9 cellular contexts compared by ENCODE assay signal in genomic region chr2:191171708-191172355, GRCh38. TPM values are rescaled to one million over a fixed set of nuclear protein-coding genes. Genes with fewer than 3 reads are reported as not detected.
DNase-seq lines count a peak whose midpoint lies in the region; ATAC-seq, FAIRE-seq and TF ChIP-seq lines count a peak whose summit lies in the region.
"Had no signal": no experiment of that assay in that cellular context is flagged by ENCODE, and none has a peak within 500 bp of the region (broad histone marks: within the 10 kb centered on the region; RNA-seq: fewer than 3 reads in every experiment).

No MANE protein-coding gene starts in this region.

- BruUV-seq in endothelial cell of umbilical vein (replicated peaks; lab: Mats Ljungman, UMichigan): no TSS peak

- no peaks in the 10 kb centered on the region for H3K36me3 ChIP-seq in endothelial cell of umbilical vein (ENCODE audit: control insufficient read depth in 2 of 2, extremely low read depth in 1 of 2, insufficient read depth in 2 of 2, low read length in 2 of 2)
- H3K36me3 ChIP-seq in sigmoid colon: no peaks in the 10 kb centered on the region

- TF ChIP-seq POLR2A in endothelial cell of umbilical vein (IDR thresholded peaks at IDR 0.05; ENCODE audit: low read depth, low read length) (no peak), sigmoid colon (IDR thresholded peaks at IDR 0.05) (no peak)

- H3K27ac ChIP-seq in endothelial cell of umbilical vein (ENCODE audit: insufficient read depth, low read depth, low read length): no peak overlapping the region
- peak overlapping the region in 1 of 4 donors; percentile 27 for H3K27ac ChIP-seq in sigmoid colon

- CTCF ChIA-PET in endothelial cell of umbilical vein (lab: Charles Lee): interaction anchor here (0.7 to 3.7 kb wide), 8 partner anchors 9 to 443 kb away, joined by 3 to 20 read pairs (median 6); no protein-coding TSS in a partner anchor

- H3K4me2 ChIP-seq in endothelial cell of umbilical vein (ENCODE audit: insufficient read depth, low read length): no peak overlapping the region

- intact Hi-C loops in endothelial cell of umbilical vein (cut with micrococcal nuclease): no loop called here
- intact Hi-C loops in sigmoid colon (cut with DNase I): no loop called here

- FAIRE-seq in endothelial cell of umbilical vein (lab: Jason Lieb, UNC): peak; percentile 72

- ATAC-seq in GM18519 (IDR thresholded peaks at IDR 0.05; ENCODE audit: low FRiP score, unreplicated experiment) (no peak), HG03025 (IDR thresholded peaks at IDR 0.05; ENCODE audit: low FRiP score, unreplicated experiment) (no peak)

- no peak overlapping the region for H2AFZ ChIP-seq in endothelial cell of umbilical vein (ENCODE audit: low read depth, low read length)

- H3K9me3 ChIP-seq in endothelial cell of umbilical vein (replicated peaks; ENCODE audit: control insufficient read depth, insufficient read depth, low read length): no peaks in the 10 kb centered on the region
- no peaks in the 10 kb centered on the region for H3K9me3 ChIP-seq in sigmoid colon

- H3K27me3 ChIP-seq in endothelial cell of umbilical vein (ENCODE audit: control insufficient read depth in 2 of 2, insufficient read depth in 2 of 2, low read length in 2 of 2) (no peaks in the 10 kb centered on the region), sigmoid colon (no peaks in the 10 kb centered on the region)

- no peaks in the 10 kb centered on the region for H3K79me2 ChIP-seq in endothelial cell of umbilical vein (ENCODE audit: control insufficient read depth, insufficient read depth, low read length)

- H3K4me1 ChIP-seq in endothelial cell of umbilical vein (ENCODE audit: control insufficient read depth, extremely low read depth, insufficient read depth, low read length) (peaks cover 9% of the 10 kb centered on the region), sigmoid colon (peaks cover 0 to 10% (median 2%) of the 10 kb centered on the region in 4 donors)

- no peak for TF ChIP-seq EP300 in sigmoid colon (IDR thresholded peaks at IDR 0.05)

- H3K4me3 ChIP-seq in endothelial cell of umbilical vein (replicated peaks in 1 of 3; ENCODE audit: insufficient read depth in 1 of 3, low read depth in 1 of 3, low read length in 3 of 3) (no peak overlapping the region), sigmoid colon (no peak overlapping the region)

- WGBS in sigmoid colon, 2 donors: 85 to 89% methylated on average over 2 of the region's 2 CpGs

- POLR2A ChIA-PET in endothelial cell of umbilical vein (lab: Charles Lee): interaction anchor here (0.7 kb wide), 1 partner anchor 9 kb away, joined by 3 read pairs; no protein-coding TSS in a partner anchor

- TF ChIP-seq CTCF in endothelial cell of umbilical vein (IDR thresholded peaks at IDR 0.05; ENCODE audit: extremely low read depth in 1 of 2, insufficient read depth in 1 of 2, low read depth in 1 of 2, low read length in 2 of 2) (no peak), sigmoid colon (IDR thresholded peaks at IDR 0.05) (no peak)

- no peaks in the 10 kb centered on the region for H3K9me1 ChIP-seq in endothelial cell of umbilical vein (replicated peaks; ENCODE audit: control insufficient read depth, extremely low read depth, insufficient read depth, low read length)

- dilution Hi-C loops in endothelial cell of umbilical vein (cut with MboI; ENCODE audit: extremely low pct_ligation_motif_present, low sequenced_read_pairs): no loop called here

- no peak overlapping the region for H3K9ac ChIP-seq in endothelial cell of umbilical vein (replicated peaks; ENCODE audit: extremely low read depth, insufficient read depth, low read length)

- peak; percentile 9 for DNase-seq in DMS79 treated with DMSO at 0.1 percent for 48 hours (lab: John Stamatoyannopoulos, UW)
- peak; percentile 97 for DNase-seq in NCI-H226
- peak; percentile 47 for DNase-seq in endothelial cell of umbilical vein (ENCODE audit: low read depth, low spot score)
- DNase-seq in non-pigmented ciliary epithelial cell (ENCODE audit: low read depth): peak; percentile 89
- no peak for DNase-seq in cerebellum (ENCODE audit: low spot score)
- DNase-seq in sigmoid colon: no peak
- DNase-seq: activated gamma-delta T cell had no signal

- H4K20me1 ChIP-seq in endothelial cell of umbilical vein (replicated peaks; ENCODE audit: control insufficient read depth, extremely low read depth, insufficient read depth, low read length): no peaks in the 10 kb centered on the region

TF ChIP-seq in endothelial cell of umbilical vein, 7 proteins besides CTCF, POLR2A, EP300 and RAD21:
- no peak for TF ChIP-seq EZH2 (IDR thresholded peaks at IDR 0.05; ENCODE audit: borderline replicate concordance, low read depth, low read length, severe bottlenecking)
- no peak for TF ChIP-seq JUN (IDR thresholded peaks at IDR 0.05; ENCODE audit: borderline replicate concordance, insufficient read depth, insufficient read length, low read depth)
- peak; percentile 44 for TF ChIP-seq GATA2 (IDR thresholded peaks at IDR 0.05; ENCODE audit: insufficient read depth, insufficient read length, low read depth, low read length)
- TF ChIP-seq POLR2AphosphoS5 (IDR thresholded peaks at IDR 0.05; ENCODE audit: insufficient read depth, low read depth, low read length): no peak
- TF ChIP-seq FOS (IDR thresholded peaks at IDR 0.05; ENCODE audit: borderline replicate concordance, insufficient read depth, low read length): peak; percentile 15

RNA-seq across cellular contexts. Expression of gene STAT4, which starts 21.0 kb away (rescaled TPM):
- total RNA-seq in endothelial cell of umbilical vein (0.46 and 0.88 TPM in 2 replicates), cerebellum (6.4 TPM), sigmoid colon (1 to 10 TPM in 1 of 4 donors, under 1 TPM in 2, not detected in 1; 0.68 to 2.3 (median 0.71) TPM)
- polyA plus RNA-seq in endothelial cell of umbilical vein (0.97 and 1.2 TPM in 2 replicates), sigmoid colon (1 to 10 TPM in 1 of 3 donors, under 1 TPM in 2; 0.46 to 4.6 (median 0.60) TPM)
- polyA plus RNA-seq in endothelial cell of umbilical vein (2011; cell fraction: cytosol; rRNA removed): 1.3 and 1.5 TPM in 2 replicates
- polyA plus RNA-seq in endothelial cell of umbilical vein (2011; cell fraction: nucleus; rRNA removed): 5.6 and 6.0 TPM in 2 replicates
- polyA plus RNA-seq in endothelial cell of umbilical vein (2012): 0.58 and 0.76 TPM in 2 replicates
- 1.3 and 2.0 TPM in 2 replicates for polyA minus RNA-seq in endothelial cell of umbilical vein
- not detected for polyA minus RNA-seq in endothelial cell of umbilical vein (2011; cell fraction: cytosol; rRNA and poly(A)+ RNA removed)
- 7.3 and 7.5 TPM in 2 replicates for polyA minus RNA-seq in endothelial cell of umbilical vein (2011; cell fraction: nucleus; rRNA and poly(A)+ RNA removed)

Comparison
In these comparisons a context has a peak if more than half of its experiments do, and no peak if none do; other contexts are left out.
1. DNase-seq: peak in DMS79 treated with DMSO at 0.1 percent for 48 hours (single experiment), NCI-H226 (single experiment), endothelial cell of umbilical vein (single experiment) and non-pigmented ciliary epithelial cell (single experiment); none in cerebellum (single experiment) and sigmoid colon (single experiment).